Comparison of ENCODE assay signal across 22 cellular contexts in the genomic region with DNA sequence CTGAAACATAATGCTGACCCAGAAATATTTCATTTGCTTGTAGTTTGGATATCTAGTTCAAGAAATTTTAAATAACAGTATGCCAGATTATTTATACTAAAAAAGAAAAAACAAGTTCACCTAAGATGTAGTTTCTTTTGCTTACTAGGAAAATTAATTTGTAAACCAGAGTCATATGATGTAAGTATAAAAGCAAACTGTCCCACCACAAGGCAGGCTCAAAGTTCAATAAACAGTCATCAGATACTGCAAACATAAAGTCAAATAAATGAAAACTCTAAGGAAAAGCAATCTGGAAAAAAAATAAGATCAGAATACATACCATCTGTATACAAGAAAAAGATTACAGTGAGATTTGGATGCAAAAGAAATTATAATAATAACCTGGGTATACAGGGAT. TPM values are rescaled to one million over a fixed set of nuclear protein-coding genes. Genes with fewer than 3 reads are reported as not detected.
DNase-seq lines count a peak whose midpoint lies in the region; ATAC-seq, FAIRE-seq and TF ChIP-seq lines count a peak whose summit lies in the region.
"Had no signal": no experiment of that assay in that cellular context is flagged by ENCODE, and none has a peak within 500 bp of the region (broad histone marks: within the 10 kb centered on the region; RNA-seq: fewer than 3 reads in every experiment).

No MANE protein-coding gene starts in this region.

- H3K79me2 ChIP-seq in HepG2 (ENCODE audit: insufficient read depth, low read length): no peaks in the 10 kb centered on the region

- no peak overlapping the region for H4K8ac ChIP-seq in IMR-90 (ENCODE audit: low read depth in 2 of 2, low read length in 2 of 2)

- H3K4me3 Mint-ChIP-seq in CD8-positive, alpha-beta T cell: no peak overlapping the region
- H3K4me3 Mint-ChIP-seq: HFFc6 had no signal

- H3K56ac ChIP-seq in IMR-90 (ENCODE audit: extremely low read depth, insufficient read depth, low read length): no peak overlapping the region

- H3K27me3 Mint-ChIP-seq in CD8-positive, alpha-beta T cell (ENCODE audit: low read depth): no peaks in the 10 kb centered on the region

- no peak overlapping the region for H2BK15ac ChIP-seq in IMR-90 (ENCODE audit: low read depth, low read length)

- TF ChIP-seq RAD21 in IMR-90 (IDR thresholded peaks at IDR 0.05; ENCODE audit: low read length) (no peak), HepG2 (CRISPR knock-in tag; IDR thresholded peaks at IDR 0.05) (no peak)

- dilution Hi-C loops in IMR-90 (cut with HindIII; ENCODE audit: low sequenced_read_pairs, unreplicated experiment): no loop called here

- no peaks in the 10 kb centered on the region for H3K4me1 ChIP-seq in CD8-positive, alpha-beta T cell (ENCODE audit: insufficient read depth, low read length)
- H3K4me1 ChIP-seq in IMR-90 (ENCODE audit: control insufficient read depth, insufficient read depth, low read length): no peaks in the 10 kb centered on the region
- H3K4me1 ChIP-seq in HepG2 (ENCODE audit: insufficient read depth, low read length): peaks cover 16% of the 10 kb centered on the region
- H3K4me1 ChIP-seq: BE2C, HAP-1 had no signal

- TF ChIP-seq POLR2A in IMR-90 (IDR thresholded peaks at IDR 0.05; ENCODE audit: low read depth, low read length): no peak
- no peak for TF ChIP-seq POLR2A in HepG2 (IDR thresholded peaks at IDR 0.05; ENCODE audit: insufficient read depth in 1 of 2, low read depth in 2 of 2, low read length in 2 of 2)

- H2BK20ac ChIP-seq in IMR-90 (ENCODE audit: low read depth, low read length): no peak overlapping the region

- no peaks in the 10 kb centered on the region for H3K9me3 ChIP-seq in CD8-positive, alpha-beta T cell (ENCODE audit: low read length)
- H3K9me3 ChIP-seq in IMR-90 (ENCODE audit: control insufficient read depth, insufficient read depth, low read length) (no peaks in the 10 kb centered on the region), HepG2 (ENCODE audit: low read length) (no peaks in the 10 kb centered on the region)
- H3K9me3 ChIP-seq: BE2C, HAP-1 had no signal

- H2AK5ac ChIP-seq in IMR-90 (ENCODE audit: low read depth, low read length): no peak overlapping the region

- peaks cover 78% of the 10 kb centered on the region for H3K36me3 Mint-ChIP-seq in CD8-positive, alpha-beta T cell

- H3K18ac ChIP-seq in IMR-90 (ENCODE audit: low read depth, low read length): no peak overlapping the region

- no peak overlapping the region for H2AK9ac ChIP-seq in IMR-90 (replicated peaks; ENCODE audit: low read depth, low read length, poor library complexity)

- H3K9ac ChIP-seq in IMR-90 (ENCODE audit: low read depth, low read length) (no peak overlapping the region), HepG2 (ENCODE audit: insufficient read depth, low read depth, low read length) (no peak overlapping the region)

- H3K36me3 ChIP-seq in CD8-positive, alpha-beta T cell (ENCODE audit: insufficient read depth, low read length): peaks cover 17% of the 10 kb centered on the region
- H3K36me3 ChIP-seq in IMR-90 (ENCODE audit: control insufficient read depth, insufficient read depth, low read length) (peaks cover 20% of the 10 kb centered on the region), HepG2 (replicated peaks in 1 of 2; ENCODE audit: control insufficient read depth in 1 of 2, insufficient read depth in 2 of 2, low read length in 2 of 2) (peaks cover 9 to 54% of the 10 kb centered on the region in 2 experiments)

- H2BK120ac ChIP-seq in IMR-90 (ENCODE audit: low read depth, low read length): no peak overlapping the region

- no peak for DNase-seq in CD8-positive, alpha-beta T cell
- DNase-seq in IMR-90 (no peak), HepG2 (ENCODE audit: low spot score) (peak; percentile 35), renal cortical epithelial cell (ENCODE audit: low read depth) (peak; percentile 15), AG08396 (ENCODE audit: low spot score) (no peak)
- DNase-seq: BE2C, DMS153, DND-41, GOT3, HFFc6, KG1, MM.1S, NCI-H2081, NCI-H2227 treated with DMSO at 0.1 percent for 48 hours, NCI-H526 treated with DMSO at 0.1 percent for 48 hours, SHP77 had no signal

- H3K4me3 ChIP-seq in CD8-positive, alpha-beta T cell (ENCODE audit: low read depth, low read length): no peak overlapping the region
- H3K4me3 ChIP-seq in IMR-90 (ENCODE audit: insufficient read depth, low read depth, low read length) (no peak overlapping the region), HepG2 (replicated peaks in 1 of 3; ENCODE audit: insufficient read depth in 1 of 3, low read depth in 2 of 3, low read length in 3 of 3) (no peak overlapping the region)
- H3K4me3 ChIP-seq: HAP-1 had no signal

- H3K9me1 ChIP-seq in IMR-90 (ENCODE audit: insufficient read depth, low read length): no peaks in the 10 kb centered on the region

- no peaks in the 10 kb centered on the region for H3K27me3 ChIP-seq in CD8-positive, alpha-beta T cell (ENCODE audit: insufficient read depth, low read length)
- H3K27me3 ChIP-seq in IMR-90 (ENCODE audit: control insufficient read depth, insufficient read depth, low read length) (no peaks in the 10 kb centered on the region), HepG2 (ENCODE audit: control insufficient read depth in 1 of 2, insufficient read depth in 2 of 2, low read length in 2 of 2) (no peaks in the 10 kb centered on the region)
- H3K27me3 ChIP-seq: BE2C had no signal

- H2AFZ ChIP-seq in IMR-90 (replicated peaks; ENCODE audit: low read length, poor library complexity) (no peak overlapping the region), HepG2 (ENCODE audit: low read length) (no peak overlapping the region)

- H3K79me1 ChIP-seq in IMR-90 (ENCODE audit: low read depth in 1 of 2, low read length in 2 of 2): peaks cover 7 to 11% of the 10 kb centered on the region in 2 experiments

- H4K5ac ChIP-seq in IMR-90 (ENCODE audit: low read depth, low read length): no peak overlapping the region

- ATAC-seq in CD8-positive, alpha-beta T cell: no peak
- ATAC-seq in IMR-90 (ENCODE audit: low read depth) (peak; percentile 66), HepG2 (no peak), GM18498 (IDR thresholded peaks at IDR 0.05; ENCODE audit: unreplicated experiment) (no peak), HG03135 (IDR thresholded peaks at IDR 0.05; ENCODE audit: unreplicated experiment) (no peak)

- BruUV-seq in IMR-90 (replicated peaks; lab: Mats Ljungman, UMichigan) (no TSS peak), HepG2 (replicated peaks; lab: Mats Ljungman, UMichigan) (no TSS peak)

- no peak overlapping the region for H3K14ac ChIP-seq in IMR-90 (replicated peaks; ENCODE audit: low read depth, low read length)

- no peak overlapping the region for H4K91ac ChIP-seq in IMR-90 (ENCODE audit: insufficient read depth, low read depth, low read length)

- in situ Hi-C loops in IMR-90 (cut with MboI; ENCODE audit: low sequenced_read_pairs): loop anchor here (5.0 kb wide), 1 partner anchor 221 kb away; no protein-coding TSS in a partner anchor
- in situ Hi-C loops in HepG2 (cut with HindIII; ENCODE audit: extremely low pct_ligation_motif_present, low pct_unique_long_range_greater_than_20kb): no loop called here

- no peak overlapping the region for H3K4ac ChIP-seq in IMR-90 (ENCODE audit: low read depth, low read length)

- H3K9me3 Mint-ChIP-seq in CD8-positive, alpha-beta T cell: no peaks in the 10 kb centered on the region
- H3K9me3 Mint-ChIP-seq: HFFc6 had no signal

- FAIRE-seq in HepG2 (lab: Jason Lieb, UNC): peak; percentile 37
- FAIRE-seq: GM18507, HTR-8/SVneo had no signal

- H2BK5ac ChIP-seq in IMR-90 (ENCODE audit: low read depth, low read length, poor library complexity, severe bottlenecking): no peak overlapping the region

- TF ChIP-seq EP300 in HepG2 (IDR thresholded peaks at IDR 0.05; ENCODE audit: low read depth in 2 of 2, low read length in 2 of 2) (no peak), HepG2 (CRISPR knock-in tag; IDR thresholded peaks at IDR 0.05; ENCODE audit: borderline replicate concordance) (no peak)

- H4K20me1 ChIP-seq in IMR-90 (ENCODE audit: insufficient read depth, low read length) (no peaks in the 10 kb centered on the region; the same call in 1 of the 2 replicates), HepG2 (ENCODE audit: insufficient read depth, low read length) (no peaks in the 10 kb centered on the region)

- no peak overlapping the region for H3K23ac ChIP-seq in IMR-90 (ENCODE audit: low read depth, low read length)

- no peak for TF ChIP-seq CTCF in CD8-positive, alpha-beta T cell (IDR thresholded peaks at IDR 0.05)
- TF ChIP-seq CTCF in IMR-90 (conservative IDR thresholded peaks at IDR 0.05; ENCODE audit: low read depth, low read length) (no peak), HepG2 (CRISPR knock-in tag; IDR thresholded peaks at IDR 0.05) (no peak)

- H3K27ac Mint-ChIP-seq in CD8-positive, alpha-beta T cell: peak overlapping the region; percentile 32
- H3K27ac Mint-ChIP-seq: HFFc6 had no signal

- peaks cover 5% of the 10 kb centered on the region for H3K4me1 Mint-ChIP-seq in CD8-positive, alpha-beta T cell (ENCODE audit: low read depth)

- intact Hi-C loops in CD8-positive, alpha-beta T cell (cut with DNase I, micrococcal nuclease): loop anchor here in 1 of 2 experiments (5.0 kb wide), 1 partner anchor 221 kb away; no protein-coding TSS in a partner anchor
- intact Hi-C loops in IMR-90 (cut with micrococcal nuclease): no loop called here
- intact Hi-C loops in HepG2 (cut with micrococcal nuclease; ENCODE audit: unreplicated experiment): no loop called here

- H3K4me2 ChIP-seq in IMR-90 (ENCODE audit: low read depth, low read length): no peak overlapping the region
- no peak overlapping the region for H3K4me2 ChIP-seq in HepG2 (ENCODE audit: low read depth, low read length)

- POLR2A ChIA-PET in CD8-positive, alpha-beta T cell (lab: Charles Lee): no interaction called here
- POLR2A ChIA-PET in IMR-90 (lab: Charles Lee; ENCODE audit: unreplicated experiment) (no interaction called here), HepG2 (lab: Yijun Ruan, JAX) (no interaction called here)

- no peak overlapping the region for H3K27ac ChIP-seq in CD8-positive, alpha-beta T cell (ENCODE audit: low read depth, low read length)
- H3K27ac ChIP-seq in IMR-90 (ENCODE audit: insufficient read depth, low read length) (no peak overlapping the region), HepG2 (ENCODE audit: extremely low read length, insufficient read depth, low read length) (no peak overlapping the region)
- H3K27ac ChIP-seq: RWPE1 had no signal

- CTCF ChIA-PET in CD8-positive, alpha-beta T cell (lab: Charles Lee): no interaction called here
- CTCF ChIA-PET in IMR-90 (lab: Yijun Ruan, JAX): no interaction called here
- CTCF ChIA-PET in HepG2 (lab: Yijun Ruan, JAX; ENCODE audit: low intra/inter-chr PET ratio, low total read pairs): no interaction called here

RNA-seq across cellular contexts. Expression of a gene that starts 40.2 kb away (rescaled TPM):
- total RNA-seq in CD8-positive, alpha-beta T cell: 1 to 10 TPM; 1.9 to 2.7 TPM
- total RNA-seq in IMR-90 (2012; rRNA removed) (5.6 and 9.2 TPM in 2 replicates), HepG2 (2016; rRNA removed; fragmentation: Illumina TruSeq; extraction: Trizol) (3.6 and 4.5 TPM in 2 replicates), renal cortical epithelial cell (3.5 and 6.7 TPM in 2 replicates)
- polyA plus RNA-seq in IMR-90 (2012; rRNA removed) (2.3 and 3.1 TPM in 2 replicates), HepG2 (2011; rRNA removed) (2.2 and 2.5 TPM in 2 replicates)
- polyA plus RNA-seq in IMR-90 (2012; cell fraction: cytosol; rRNA removed): 0.48 TPM in 2 replicates
- 0.33 and 1.4 TPM in 2 replicates for polyA plus RNA-seq in IMR-90 (2012; cell fraction: nucleus; rRNA removed; ENCODE audit: low replicate concordance)
- total RNA-seq in HepG2 (2016; cell fraction: cytosol; rRNA removed; fragmentation: Illumina TruSeq; extraction: Trizol; ENCODE audit: low read depth): 1.1 and 1.2 TPM in 2 replicates
- 3.5 and 5.6 TPM in 2 replicates for total RNA-seq in HepG2 (2016; cell fraction: insoluble cytoplasmic fraction; rRNA removed; fragmentation: Illumina TruSeq; extraction: Trizol)
- 2.8 and 3.6 TPM in 2 replicates for total RNA-seq in HepG2 (2016; cell fraction: membrane; rRNA removed; fragmentation: Illumina TruSeq; extraction: Trizol)
- total RNA-seq in HepG2 (2016; cell fraction: nucleus; rRNA removed; fragmentation: Illumina TruSeq; extraction: Trizol): 4.0 TPM in 2 replicates
- polyA plus RNA-seq in HepG2 (2011; cell fraction: cytosol; rRNA removed): 0.94 and 1.8 TPM in 2 replicates
- 1.3 and 2.0 TPM in 2 replicates for polyA plus RNA-seq in HepG2 (2011; cell fraction: nucleus; rRNA removed)
- 1.6 and 2.3 TPM in 2 replicates for polyA plus RNA-seq in HepG2 (2012)
- polyA plus RNA-seq in HepG2 (2016; cell fraction: cytosol; fragmentation: Illumina TruSeq; extraction: Trizol; ENCODE audit: low read depth): 0.49 and 0.52 TPM in 2 replicates
- polyA plus RNA-seq in HepG2 (2016; cell fraction: insoluble cytoplasmic fraction; fragmentation: Illumina TruSeq; extraction: Trizol; ENCODE audit: low read depth): 3.5 and 4.0 TPM in 2 replicates
- polyA plus RNA-seq in HepG2 (2016; cell fraction: membrane; fragmentation: Illumina TruSeq; extraction: Trizol; ENCODE audit: low read depth): 1.4 and 1.5 TPM in 2 replicates
- 3.7 and 4.4 TPM in 2 replicates for polyA plus RNA-seq in HepG2 (2016; cell fraction: nucleus; fragmentation: Illumina TruSeq; extraction: Trizol; ENCODE audit: insufficient read depth, low read depth)
- polyA minus RNA-seq in HepG2 (2011; rRNA and poly(A)+ RNA removed; ENCODE audit: low replicate concordance): 1.7 and 3.5 TPM in 2 replicates
- 1.1 and 1.4 TPM in 2 replicates for polyA minus RNA-seq in HepG2 (2011; cell fraction: cytosol; rRNA and poly(A)+ RNA removed)
- 5.9 and 8.2 TPM in 2 replicates for polyA minus RNA-seq in HepG2 (2011; cell fraction: nucleus; rRNA and poly(A)+ RNA removed)

RNA-seq across cellular contexts. Expression of a gene that starts 58.7 kb away (rescaled TPM):
- total RNA-seq in CD8-positive, alpha-beta T cell: 10 to 100 TPM; 39.3 to 45.0 TPM
- total RNA-seq in IMR-90 (2012; rRNA removed) (53.3 and 112 TPM in 2 replicates), HepG2 (2016; rRNA removed; fragmentation: Illumina TruSeq; extraction: Trizol) (30.0 and 49.7 TPM in 2 replicates), renal cortical epithelial cell (29.5 and 61.3 TPM in 2 replicates)
- polyA plus RNA-seq in IMR-90 (2012; rRNA removed) (27.6 and 30.6 TPM in 2 replicates), HepG2 (2011; rRNA removed) (14.7 and 15.4 TPM in 2 replicates)
- polyA plus RNA-seq in IMR-90 (2012; cell fraction: cytosol; rRNA removed): 8.3 and 20.0 TPM in 2 replicates
- polyA plus RNA-seq in IMR-90 (2012; cell fraction: nucleus; rRNA removed; ENCODE audit: low replicate concordance): 5.5 and 27.1 TPM in 2 replicates
- total RNA-seq in HepG2 (2016; cell fraction: cytosol; rRNA removed; fragmentation: Illumina TruSeq; extraction: Trizol; ENCODE audit: low read depth): 4.1 and 5.0 TPM in 2 replicates
- total RNA-seq in HepG2 (2016; cell fraction: insoluble cytoplasmic fraction; rRNA removed; fragmentation: Illumina TruSeq; extraction: Trizol): 28.3 and 45.9 TPM in 2 replicates
- total RNA-seq in HepG2 (2016; cell fraction: membrane; rRNA removed; fragmentation: Illumina TruSeq; extraction: Trizol): 6.0 and 6.7 TPM in 2 replicates
- 27.0 and 29.3 TPM in 2 replicates for total RNA-seq in HepG2 (2016; cell fraction: nucleus; rRNA removed; fragmentation: Illumina TruSeq; extraction: Trizol)
- 11.8 and 17.4 TPM in 2 replicates for polyA plus RNA-seq in HepG2 (2011; cell fraction: cytosol; rRNA removed)
- 10.3 and 14.5 TPM in 2 replicates for polyA plus RNA-seq in HepG2 (2011; cell fraction: nucleus; rRNA removed)
- 19.7 and 22.5 TPM in 2 replicates for polyA plus RNA-seq in HepG2 (2012)
- polyA plus RNA-seq in HepG2 (2016; cell fraction: cytosol; fragmentation: Illumina TruSeq; extraction: Trizol; ENCODE audit: low read depth): 1.1 and 1.4 TPM in 2 replicates
- 53.6 and 54.5 TPM in 2 replicates for polyA plus RNA-seq in HepG2 (2016; cell fraction: insoluble cytoplasmic fraction; fragmentation: Illumina TruSeq; extraction: Trizol; ENCODE audit: low read depth)
- 3.3 and 3.8 TPM in 2 replicates for polyA plus RNA-seq in HepG2 (2016; cell fraction: membrane; fragmentation: Illumina TruSeq; extraction: Trizol; ENCODE audit: low read depth)
- polyA plus RNA-seq in HepG2 (2016; cell fraction: nucleus; fragmentation: Illumina TruSeq; extraction: Trizol; ENCODE audit: insufficient read depth, low read depth): 33.7 and 36.9 TPM in 2 replicates
- 21.2 and 58.7 TPM in 2 replicates for polyA minus RNA-seq in HepG2 (2011; rRNA and poly(A)+ RNA removed; ENCODE audit: low replicate concordance)
- polyA minus RNA-seq in HepG2 (2011; cell fraction: cytosol; rRNA and poly(A)+ RNA removed): 14.3 and 28.6 TPM in 2 replicates
- polyA minus RNA-seq in HepG2 (2011; cell fraction: nucleus; rRNA and poly(A)+ RNA removed): 25.8 and 29.0 TPM in 2 replicates

Comparison
In these comparisons a context has a peak if more than half of its experiments do, and no peak if none do; other contexts are left out.
1. DNase-seq: peak in HepG2 (single experiment) and renal cortical epithelial cell (single experiment); none in CD8-positive, alpha-beta T cell (0 of 7), IMR-90 (single experiment) and AG08396 (single experiment).